In genomic region chr1:46613661-46614603, GRCh38 we compare ENCODE assay signal across 7 cellular contexts.
DNase-seq lines count a peak whose midpoint lies in the region; ATAC-seq lines count a peak whose summit lies in the region.

No MANE protein-coding gene starts in this region.

- peak; percentile 56 for ATAC-seq in GM19043 (IDR thresholded peaks at IDR 0.05; ENCODE audit: low read depth, unreplicated experiment)
- ATAC-seq in HG03196 (IDR thresholded peaks at IDR 0.05; ENCODE audit: unreplicated experiment) = peak; percentile 55
- no peak for ATAC-seq in HG03135 (IDR thresholded peaks at IDR 0.05; ENCODE audit: unreplicated experiment)

- DNase-seq in T-helper 1 cell (peak in 3 of 5 donors; percentile 14 to 34 (median 20)), cerebellar cortex (ENCODE audit: low spot score) (peak; percentile 27), islet precursor cell (peak; percentile 78)
- DNase-seq in stimulated activated CD8-positive, alpha-beta memory T cell treated with anti-CD3 and anti-CD28 coated beads, Interleukin-4, amount 100 ng/mL, for 24 hours (ENCODE audit: low read depth) = peak; percentile 13

Comparison
In these comparisons a context has a peak if more than half of its experiments do, and no peak if none do; other contexts are left out.
1. DNase-seq: peak in every context shown above with its lines; median percentile 78 in islet precursor cell; 27 in cerebellar cortex; 20 in T-helper 1 cell; 13 in stimulated activated CD8-positive, alpha-beta memory T cell treated with anti-CD3 and anti-CD28 coated beads, Interleukin-4, amount 100 ng/mL, for 24 hours.